6 cellular contexts compared by ENCODE assay signal in genomic region chr9:32331240-32331639, GRCh38.
"Had no signal": no experiment of that assay in that cellular context is flagged by ENCODE, and none has a peak within 500 bp of the region (broad histone marks: within the 10 kb centered on the region; RNA-seq: fewer than 3 reads in every experiment).

No MANE protein-coding gene starts in this region.

- DNase-seq: GOT3, H9, HCEC 1CT, IMR-90 had no signal

- H3K4me3 Mint-ChIP-seq: H9 had no signal

- FAIRE-seq: H54, HTR-8/SVneo had no signal

- H3K27ac Mint-ChIP-seq: H9 had no signal
